23 cellular contexts compared by ENCODE assay signal in the genomic region with DNA sequence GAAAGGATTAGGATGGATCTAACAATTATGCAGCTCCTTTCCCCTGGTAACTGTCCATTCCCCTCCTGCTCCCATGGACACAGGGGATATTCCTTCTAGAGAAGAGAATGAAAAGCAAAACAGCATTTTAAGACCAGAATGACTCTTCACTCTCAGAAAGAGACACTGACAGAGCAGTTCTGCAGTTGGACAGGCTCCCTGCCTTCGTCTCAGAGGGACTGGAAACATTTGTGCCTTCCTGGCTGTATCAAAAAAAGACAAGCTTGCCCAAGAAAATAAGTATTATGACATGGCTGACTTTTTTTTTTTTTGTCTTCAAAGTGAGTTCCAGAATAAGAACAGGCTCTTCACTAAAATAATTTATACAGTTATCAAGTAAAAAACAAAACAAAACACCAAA. TPM values are rescaled to one million over a fixed set of nuclear protein-coding genes. Genes with fewer than 3 reads are reported as not detected.
DNase-seq lines count a peak whose midpoint lies in the region; ATAC-seq, FAIRE-seq and TF ChIP-seq lines count a peak whose summit lies in the region.
"Had no signal": no experiment of that assay in that cellular context is flagged by ENCODE, and none has a peak within 500 bp of the region (broad histone marks: within the 10 kb centered on the region; RNA-seq: fewer than 3 reads in every experiment).

No MANE protein-coding gene starts in this region.

- H3K4me1 ChIP-seq in heart right ventricle (peaks cover 0 to 14% (median 0%) of the 10 kb centered on the region in 9 donors), right atrium auricular region (peaks cover 0 to 8% of the 10 kb centered on the region in 2 donors)

- H3K27me3 ChIP-seq in heart right ventricle (no peaks in the 10 kb centered on the region), right atrium auricular region (no peaks in the 10 kb centered on the region)
- H3K27me3 ChIP-seq: BLaER1 treated with 17β-estradiol and CSF1 and Interleukin-3, amounts not matched to agents 10 nM and 100 nM had no signal

- TF ChIP-seq CTCF in heart right ventricle (IDR thresholded peaks at IDR 0.05) (no peak), right atrium auricular region (IDR thresholded peaks at IDR 0.05) (no peak)

- H3K4me3 ChIP-seq in heart right ventricle = no peak overlapping the region
- no peak overlapping the region for H3K4me3 ChIP-seq in right atrium auricular region
- H3K4me3 ChIP-seq: BLaER1 treated with 17β-estradiol and CSF1 and Interleukin-3, amounts not matched to agents 10 nM and 100 nM; GM12878 had no signal

- peak; percentile 51 for ATAC-seq in Right ventricle myocardium superior (ENCODE audit: poor library complexity)
- no peak for ATAC-seq in heart right ventricle
- ATAC-seq in sciatic nerve = peak; percentile 60
- ATAC-seq in GM19395 (IDR thresholded peaks at IDR 0.05; ENCODE audit: unreplicated experiment) = no peak
- ATAC-seq in HG02642 (IDR thresholded peaks at IDR 0.05; ENCODE audit: poor library complexity, unreplicated experiment) = no peak
- ATAC-seq: GM12878 had no signal

- FAIRE-seq in HTR-8/SVneo (lab: Jason Lieb, UNC) = no peak
- FAIRE-seq: GM12878, H1 had no signal

- H3K9me3 ChIP-seq in heart right ventricle (peaks cover 0 to 29% (median 4%) of the 10 kb centered on the region in 11 donors), right atrium auricular region (peaks cover 0 to 20% of the 10 kb centered on the region in 2 donors)

- peak; percentile 61 for DNase-seq in Right ventricle myocardium superior
- DNase-seq in heart right ventricle = no peak
- peak; percentile 66 for DNase-seq in right atrium auricular region (ENCODE audit: low spot score)
- DNase-seq in sciatic nerve (ENCODE audit: low spot score) = no peak
- no peak for DNase-seq in AG08396 (ENCODE audit: low spot score)
- DNase-seq in HTR-8/SVneo (ENCODE audit: insufficient read length, low spot score) = no peak
- DNase-seq: 8988T; CD8-positive, alpha-beta memory T cell; COR-L47; DMS 273 treated with DMSO at 0.1 percent for 48 hours; DMS53; DND-41; EL; H9; IMR-90 had no signal

- WGBS in heart right ventricle, 2 donors = 52 to 67% methylated on average over 1 of the region's 1 CpG

- no peak overlapping the region for H3K27ac ChIP-seq in heart right ventricle
- H3K27ac ChIP-seq in right atrium auricular region = peak overlapping the region; percentile 11 to 23
- H3K27ac ChIP-seq: BLaER1 treated with 17β-estradiol and CSF1 and Interleukin-3, amounts not matched to agents 10 nM and 100 nM; HL-60 had no signal

- intact Hi-C loops in Right ventricle myocardium superior (cut with DNase I) (no loop called here), heart right ventricle (cut with DNase I) (no loop called here), sciatic nerve (cut with DNase I) (no loop called here)

- H3K36me3 ChIP-seq in heart right ventricle (peaks cover 0 to 12% (median 3%) of the 10 kb centered on the region in 9 donors), right atrium auricular region (peaks cover 8% of the 10 kb centered on the region)

RNA-seq across cellular contexts. Expression of a gene that starts 9.5 kb away (rescaled TPM):
- total RNA-seq in Right ventricle myocardium superior (7.1 TPM), heart right ventricle (10 to 100 TPM in 2 of 10 donors, 1 to 10 TPM in 8; 3.6 to 12.0 (median 6.1) TPM), right atrium auricular region (10 to 100 TPM in 1 of 2 donors, 1 to 10 TPM in 1; 9.1 to 24.0 TPM), sciatic nerve (24.3 TPM)
- polyA plus RNA-seq in heart right ventricle = 10 to 100 TPM in 1 of 2 donors, 1 to 10 TPM in 1; 4.6 to 11.9 TPM
- total RNA-seq: B cell; CD8-positive, alpha-beta memory T cell; G401; GM12878 had no signal
- polyA plus RNA-seq: CD8-positive, alpha-beta memory T cell; GM12878 had no signal

Comparison
In these comparisons a context has a peak if more than half of its experiments do, and no peak if none do; other contexts are left out.
1. ATAC-seq: peak in Right ventricle myocardium superior (single experiment) and sciatic nerve (single experiment); none in heart right ventricle (0 of 8), GM19395 (single experiment) and HG02642 (single experiment).
2. DNase-seq: peak in Right ventricle myocardium superior (single experiment) and right atrium auricular region (single experiment); none in heart right ventricle (0 of 2), sciatic nerve (single experiment), AG08396 (single experiment) and HTR-8/SVneo (single experiment).
3. H3K27ac ChIP-seq: peak in right atrium auricular region (2 of 2); none in heart right ventricle (0 of 10).